In genomic region chr2:6994569-6994968, GRCh38 we compare ENCODE assay signal across 7 cellular contexts.
"Had no signal": no experiment of that assay in that cellular context is flagged by ENCODE, and none has a peak within 500 bp of the region (broad histone marks: within the 10 kb centered on the region; RNA-seq: fewer than 3 reads in every experiment).

No MANE protein-coding gene starts in this region.

- H3K4me3 ChIP-seq: esophagus muscularis mucosa, tibial nerve had no signal

- H3K9me3 ChIP-seq: esophagus muscularis mucosa had no signal

- H3K27me3 ChIP-seq: esophagus muscularis mucosa, tibial nerve had no signal

- ATAC-seq: activated CD4-positive, CD25-positive, alpha-beta regulatory T cell treated with anti-CD3 and anti-CD28 coated beads, Interleukin-2, amount 50 U/mL, for 24 hours; stimulated activated naive CD8-positive, alpha-beta T cell treated with anti-CD3 and anti-CD28 coated beads, Interleukin-15, amount 100 ng/mL, for 72 hours had no signal

- DNase-seq: glutamatergic neuron; naive B cell; stimulated activated CD4-positive, alpha-beta T cell treated with anti-CD3 and anti-CD28 coated beads, Interleukin-4, amount 100 ng/mL, for 4 hours; stimulated activated naive CD8-positive, alpha-beta T cell treated with anti-CD3 and anti-CD28 coated beads, Interleukin-15, amount 100 ng/mL, for 72 hours had no signal
